1 cellular context compared by ENCODE assay signal in genomic region chr2:79200762-79201161, GRCh38.
TF ChIP-seq lines count a peak whose summit lies in the region.

No MANE protein-coding gene starts in this region.

TF ChIP-seq in H1, 55 proteins besides CTCF, POLR2A, EP300 and RAD21 (continued from another document):
- TF ChIP-seq CHD7 (IDR thresholded peaks at IDR 0.05; ENCODE audit: insufficient replicate concordance, low read length): peak; percentile 48
